ENCODE assay signal across 8 cellular contexts in genomic region chr3:119810018-119810435, GRCh38. TPM values are rescaled to one million over a fixed set of nuclear protein-coding genes. Genes with fewer than 3 reads are reported as not detected.
A peak's percentile ranks its signal among the peaks of the same experiment; 100 is the strongest.
DNase-seq lines count a peak whose midpoint lies in the region; ATAC-seq lines count a peak whose summit lies in the region.

No MANE protein-coding gene starts in this region.

- H3K4me3 Mint-ChIP-seq in CD4-positive, CD25-positive, alpha-beta regulatory T cell = peak overlapping the region; percentile 69 to 92 (median 88)

- H3K4me3 ChIP-seq in CD4-positive, CD25-positive, alpha-beta regulatory T cell (ENCODE audit: low read depth, low read length) = peak overlapping the region; percentile 64

- ATAC-seq in CD4-positive, CD25-positive, alpha-beta regulatory T cell (ENCODE audit: low read depth in 2 of 2) = peak; percentile 85 to 89
- peak; percentile 81 for ATAC-seq in GM19395 (IDR thresholded peaks at IDR 0.05; ENCODE audit: unreplicated experiment)
- peak; percentile 81 for ATAC-seq in HG03520 (IDR thresholded peaks at IDR 0.05; ENCODE audit: unreplicated experiment)
- peak; percentile 73 for ATAC-seq in esophagus mucosa

- no peaks in the 10 kb centered on the region for H3K36me3 ChIP-seq in CD4-positive, CD25-positive, alpha-beta regulatory T cell (ENCODE audit: control insufficient read depth, insufficient read depth, low read length)

- peak; percentile 7 to 79 (median 51) for DNase-seq in CD4-positive, CD25-positive, alpha-beta regulatory T cell
- peak; percentile 88 for DNase-seq in activated CD8-positive, alpha-beta memory T cell treated with anti-CD3 and anti-CD28 coated beads for 24 hours
- DNase-seq in posterior vena cava (ENCODE audit: low spot score) (peak; percentile 82), NK-92 (lab: John Stamatoyannopoulos, UW; ENCODE audit: unreplicated experiment) (no peak), cerebellar cortex (ENCODE audit: low spot score) (no peak)

- H3K27me3 ChIP-seq in CD4-positive, CD25-positive, alpha-beta regulatory T cell (ENCODE audit: control insufficient read depth, insufficient read depth, low read length) = no peaks in the 10 kb centered on the region

- H3K27me3 Mint-ChIP-seq in CD4-positive, CD25-positive, alpha-beta regulatory T cell = peaks cover 11% of the 10 kb centered on the region

- H3K27ac ChIP-seq in CD4-positive, CD25-positive, alpha-beta regulatory T cell (ENCODE audit: insufficient read depth, low read length, poor library complexity, severe bottlenecking) = no peak overlapping the region

- H3K9me3 Mint-ChIP-seq in CD4-positive, CD25-positive, alpha-beta regulatory T cell = peaks cover 0 to 1% (median 0%) of the 10 kb centered on the region in 7 donors

- peak overlapping the region; percentile 76 to 89 (median 80) for H3K27ac Mint-ChIP-seq in CD4-positive, CD25-positive, alpha-beta regulatory T cell

- H3K36me3 Mint-ChIP-seq in CD4-positive, CD25-positive, alpha-beta regulatory T cell = no peaks in the 10 kb centered on the region

- intact Hi-C loops in posterior vena cava (cut with DNase I) = no loop called here

- H3K9me3 ChIP-seq in CD4-positive, CD25-positive, alpha-beta regulatory T cell (ENCODE audit: control insufficient read depth in 2 of 2, low read length in 2 of 2) = no peaks in the 10 kb centered on the region

- H3K4me1 ChIP-seq in CD4-positive, CD25-positive, alpha-beta regulatory T cell (ENCODE audit: control insufficient read depth, insufficient read depth, low read length, poor library complexity, severe bottlenecking) = peaks cover 12% of the 10 kb centered on the region

- H3K4me1 Mint-ChIP-seq in CD4-positive, CD25-positive, alpha-beta regulatory T cell = peaks cover 0 to 14% (median 7%) of the 10 kb centered on the region in 4 donors

RNA-seq across cellular contexts. Expression of gene NR1I2, which starts 28.1 kb away (rescaled TPM):
- 0.20 TPM for total RNA-seq in CD4-positive, CD25-positive, alpha-beta regulatory T cell
- under 1 TPM in 3 of 4 donors, not detected in 1; 0.06 to 0.72 (median 0.28) TPM for polyA plus RNA-seq in CD4-positive, CD25-positive, alpha-beta regulatory T cell
- total RNA-seq in esophagus mucosa (not detected), posterior vena cava (under 1 TPM in 1 of 2 donors, not detected in 1; 0.19 TPM)

Comparison
In these comparisons a context has a peak if more than half of its experiments do, and no peak if none do; other contexts are left out.
1. DNase-seq: peak in CD4-positive, CD25-positive, alpha-beta regulatory T cell (3 of 3), activated CD8-positive, alpha-beta memory T cell treated with anti-CD3 and anti-CD28 coated beads for 24 hours (single experiment) and posterior vena cava (single experiment); none in NK-92 (single experiment) and cerebellar cortex (single experiment).
2. Peak in every context shown above with its lines, with median percentiles within 50 percentile points of each other: ATAC-seq.